1 cellular context compared by ENCODE assay signal in genomic region chr6:106787327-106788196, GRCh38.
TF ChIP-seq lines count a peak whose summit lies in the region.

No MANE protein-coding gene starts in this region.

TF ChIP-seq in HepG2, 621 proteins besides CTCF, POLR2A, EP300 and RAD21 (continued from another document and continues in another):
- TF ChIP-seq, protein P1, sequence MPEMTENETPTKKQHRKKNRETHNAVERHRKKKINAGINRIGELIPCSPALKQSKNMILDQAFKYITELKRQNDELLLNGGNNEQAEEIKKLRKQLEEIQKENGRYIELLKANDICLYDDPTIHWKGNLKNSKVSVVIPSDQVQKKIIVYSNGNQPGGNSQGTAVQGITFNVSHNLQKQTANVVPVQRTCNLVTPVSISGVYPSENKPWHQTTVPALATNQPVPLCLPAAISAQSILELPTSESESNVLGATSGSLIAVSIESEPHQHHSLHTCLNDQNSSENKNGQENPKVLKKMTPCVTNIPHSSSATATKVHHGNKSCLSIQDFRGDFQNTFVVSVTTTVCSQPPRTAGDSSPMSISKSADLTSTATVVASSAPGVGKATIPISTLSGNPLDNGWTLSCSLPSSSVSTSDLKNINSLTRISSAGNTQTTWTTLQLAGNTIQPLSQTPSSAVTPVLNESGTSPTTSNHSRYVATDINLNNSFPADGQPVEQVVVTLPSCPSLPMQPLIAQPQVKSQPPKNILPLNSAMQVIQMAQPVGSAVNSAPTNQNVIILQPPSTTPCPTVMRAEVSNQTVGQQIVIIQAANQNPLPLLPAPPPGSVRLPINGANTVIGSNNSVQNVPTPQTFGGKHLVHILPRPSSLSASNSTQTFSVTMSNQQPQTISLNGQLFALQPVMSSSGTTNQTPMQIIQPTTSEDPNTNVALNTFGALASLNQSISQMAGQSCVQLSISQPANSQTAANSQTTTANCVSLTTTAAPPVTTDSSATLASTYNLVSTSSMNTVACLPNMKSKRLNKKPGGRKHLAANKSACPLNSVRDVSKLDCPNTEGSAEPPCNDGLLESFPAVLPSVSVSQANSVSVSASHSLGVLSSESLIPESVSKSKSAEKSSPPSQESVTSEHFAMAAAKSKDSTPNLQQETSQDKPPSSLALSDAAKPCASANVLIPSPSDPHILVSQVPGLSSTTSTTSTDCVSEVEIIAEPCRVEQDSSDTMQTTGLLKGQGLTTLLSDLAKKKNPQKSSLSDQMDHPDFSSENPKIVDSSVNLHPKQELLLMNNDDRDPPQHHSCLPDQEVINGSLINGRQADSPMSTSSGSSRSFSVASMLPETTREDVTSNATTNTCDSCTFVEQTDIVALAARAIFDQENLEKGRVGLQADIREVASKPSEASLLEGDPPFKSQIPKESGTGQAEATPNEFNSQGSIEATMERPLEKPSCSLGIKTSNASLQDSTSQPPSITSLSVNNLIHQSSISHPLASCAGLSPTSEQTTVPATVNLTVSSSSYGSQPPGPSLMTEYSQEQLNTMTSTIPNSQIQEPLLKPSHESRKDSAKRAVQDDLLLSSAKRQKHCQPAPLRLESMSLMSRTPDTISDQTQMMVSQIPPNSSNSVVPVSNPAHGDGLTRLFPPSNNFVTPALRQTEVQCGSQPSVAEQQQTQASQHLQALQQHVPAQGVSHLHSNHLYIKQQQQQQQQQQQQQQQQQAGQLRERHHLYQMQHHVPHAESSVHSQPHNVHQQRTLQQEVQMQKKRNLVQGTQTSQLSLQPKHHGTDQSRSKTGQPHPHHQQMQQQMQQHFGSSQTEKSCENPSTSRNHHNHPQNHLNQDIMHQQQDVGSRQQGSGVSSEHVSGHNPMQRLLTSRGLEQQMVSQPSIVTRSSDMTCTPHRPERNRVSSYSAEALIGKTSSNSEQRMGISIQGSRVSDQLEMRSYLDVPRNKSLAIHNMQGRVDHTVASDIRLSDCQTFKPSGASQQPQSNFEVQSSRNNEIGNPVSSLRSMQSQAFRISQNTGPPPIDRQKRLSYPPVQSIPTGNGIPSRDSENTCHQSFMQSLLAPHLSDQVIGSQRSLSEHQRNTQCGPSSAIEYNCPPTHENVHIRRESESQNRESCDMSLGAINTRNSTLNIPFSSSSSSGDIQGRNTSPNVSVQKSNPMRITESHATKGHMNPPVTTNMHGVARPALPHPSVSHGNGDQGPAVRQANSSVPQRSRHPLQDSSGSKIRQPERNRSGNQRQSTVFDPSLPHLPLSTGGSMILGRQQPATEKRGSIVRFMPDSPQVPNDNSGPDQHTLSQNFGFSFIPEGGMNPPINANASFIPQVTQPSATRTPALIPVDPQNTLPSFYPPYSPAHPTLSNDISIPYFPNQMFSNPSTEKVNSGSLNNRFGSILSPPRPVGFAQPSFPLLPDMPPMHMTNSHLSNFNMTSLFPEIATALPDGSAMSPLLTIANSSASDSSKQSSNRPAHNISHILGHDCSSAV (CRISPR knock-in tag; IDR thresholded peaks at IDR 0.05; ENCODE audit: borderline replicate concordance) = no peak
- TF ChIP-seq ZNF644 (CRISPR knock-in tag; IDR thresholded peaks at IDR 0.05; ENCODE audit: low read depth) (peak; percentile 55; the same call in 1 of the 2 replicates), KLF13 (CRISPR knock-in tag; IDR thresholded peaks at IDR 0.05) (no peak), SMARCC2 (IDR thresholded peaks at IDR 0.05) (no peak), ZNF207 (IDR thresholded peaks at IDR 0.05; ENCODE audit: borderline replicate concordance) (no peak), LRRFIP1 (CRISPR knock-in tag; conservative IDR thresholded peaks at IDR 0.05) (no peak), RBM39 (IDR thresholded peaks at IDR 0.05; ENCODE audit: low read depth, low read length, poor library complexity, severe bottlenecking) (no peak), NFYB (CRISPR knock-in tag; IDR thresholded peaks at IDR 0.05) (no peak), ZBTB44 (CRISPR knock-in tag; IDR thresholded peaks at IDR 0.05) (no peak), ZNF691 (CRISPR knock-in tag; IDR thresholded peaks at IDR 0.05; ENCODE audit: borderline replicate concordance, low read depth) (no peak), ZNF468 (CRISPR knock-in tag; IDR thresholded peaks at IDR 0.05) (no peak), TFDP2 (CRISPR knock-in tag; IDR thresholded peaks at IDR 0.05) (0 out of 2 replicates have a peak, but pooled peaks have one; percentile 46), CHD4 (IDR thresholded peaks at IDR 0.05; ENCODE audit: borderline replicate concordance, low read length) (no peak), RNF219 (CRISPR knock-in tag; IDR thresholded peaks at IDR 0.05) (no peak), FOXK2 (IDR thresholded peaks at IDR 0.05) (no peak), ZNF30 (CRISPR knock-in tag; IDR thresholded peaks at IDR 0.05) (0 out of 2 replicates have a peak, but pooled peaks have one; percentile 46), HNRNPH1 (optimal IDR thresholded peaks at IDR 0.05; ENCODE audit: low read depth, low read length) (no peak), SMAD9 (CRISPR knock-in tag; IDR thresholded peaks at IDR 0.05) (no peak), ZNF260 (CRISPR knock-in tag; IDR thresholded peaks at IDR 0.05; ENCODE audit: borderline replicate concordance, low read depth) (no peak), ZNF20 (CRISPR knock-in tag; IDR thresholded peaks at IDR 0.05) (no peak), SP1 (IDR thresholded peaks at IDR 0.05) (no peak), SP1 (CRISPR knock-in tag; IDR thresholded peaks at IDR 0.05) (no peak), ZNF720 (CRISPR knock-in tag; IDR thresholded peaks at IDR 0.05) (no peak), ZNF703 (CRISPR knock-in tag; IDR thresholded peaks at IDR 0.05; ENCODE audit: borderline replicate concordance) (no peak), E2F5 (CRISPR knock-in tag; conservative IDR thresholded peaks at IDR 0.05) (no peak), KDM6A (CRISPR knock-in tag; IDR thresholded peaks at IDR 0.05; ENCODE audit: low read depth) (no peak), REXO4 (CRISPR knock-in tag; IDR thresholded peaks at IDR 0.05; ENCODE audit: borderline replicate concordance) (no peak), ZNF598 (CRISPR knock-in tag; IDR thresholded peaks at IDR 0.05; ENCODE audit: borderline replicate concordance) (no peak)
- TF ChIP-seq, protein P2, sequence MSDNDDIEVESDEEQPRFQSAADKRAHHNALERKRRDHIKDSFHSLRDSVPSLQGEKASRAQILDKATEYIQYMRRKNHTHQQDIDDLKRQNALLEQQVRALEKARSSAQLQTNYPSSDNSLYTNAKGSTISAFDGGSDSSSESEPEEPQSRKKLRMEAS (IDR thresholded peaks at IDR 0.05) = peak; percentile 95
- TF ChIP-seq, protein P3, sequence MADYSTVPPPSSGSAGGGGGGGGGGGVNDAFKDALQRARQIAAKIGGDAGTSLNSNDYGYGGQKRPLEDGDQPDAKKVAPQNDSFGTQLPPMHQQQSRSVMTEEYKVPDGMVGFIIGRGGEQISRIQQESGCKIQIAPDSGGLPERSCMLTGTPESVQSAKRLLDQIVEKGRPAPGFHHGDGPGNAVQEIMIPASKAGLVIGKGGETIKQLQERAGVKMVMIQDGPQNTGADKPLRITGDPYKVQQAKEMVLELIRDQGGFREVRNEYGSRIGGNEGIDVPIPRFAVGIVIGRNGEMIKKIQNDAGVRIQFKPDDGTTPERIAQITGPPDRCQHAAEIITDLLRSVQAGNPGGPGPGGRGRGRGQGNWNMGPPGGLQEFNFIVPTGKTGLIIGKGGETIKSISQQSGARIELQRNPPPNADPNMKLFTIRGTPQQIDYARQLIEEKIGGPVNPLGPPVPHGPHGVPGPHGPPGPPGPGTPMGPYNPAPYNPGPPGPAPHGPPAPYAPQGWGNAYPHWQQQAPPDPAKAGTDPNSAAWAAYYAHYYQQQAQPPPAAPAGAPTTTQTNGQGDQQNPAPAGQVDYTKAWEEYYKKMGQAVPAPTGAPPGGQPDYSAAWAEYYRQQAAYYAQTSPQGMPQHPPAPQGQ (CRISPR knock-in tag; IDR thresholded peaks at IDR 0.05; ENCODE audit: borderline replicate concordance) = no peak
- TF ChIP-seq, protein P4, sequence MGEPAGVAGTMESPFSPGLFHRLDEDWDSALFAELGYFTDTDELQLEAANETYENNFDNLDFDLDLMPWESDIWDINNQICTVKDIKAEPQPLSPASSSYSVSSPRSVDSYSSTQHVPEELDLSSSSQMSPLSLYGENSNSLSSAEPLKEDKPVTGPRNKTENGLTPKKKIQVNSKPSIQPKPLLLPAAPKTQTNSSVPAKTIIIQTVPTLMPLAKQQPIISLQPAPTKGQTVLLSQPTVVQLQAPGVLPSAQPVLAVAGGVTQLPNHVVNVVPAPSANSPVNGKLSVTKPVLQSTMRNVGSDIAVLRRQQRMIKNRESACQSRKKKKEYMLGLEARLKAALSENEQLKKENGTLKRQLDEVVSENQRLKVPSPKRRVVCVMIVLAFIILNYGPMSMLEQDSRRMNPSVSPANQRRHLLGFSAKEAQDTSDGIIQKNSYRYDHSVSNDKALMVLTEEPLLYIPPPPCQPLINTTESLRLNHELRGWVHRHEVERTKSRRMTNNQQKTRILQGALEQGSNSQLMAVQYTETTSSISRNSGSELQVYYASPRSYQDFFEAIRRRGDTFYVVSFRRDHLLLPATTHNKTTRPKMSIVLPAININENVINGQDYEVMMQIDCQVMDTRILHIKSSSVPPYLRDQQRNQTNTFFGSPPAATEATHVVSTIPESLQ (CRISPR knock-in tag; conservative IDR thresholded peaks at IDR 0.05) = no peak
- TF ChIP-seq, protein P5, sequence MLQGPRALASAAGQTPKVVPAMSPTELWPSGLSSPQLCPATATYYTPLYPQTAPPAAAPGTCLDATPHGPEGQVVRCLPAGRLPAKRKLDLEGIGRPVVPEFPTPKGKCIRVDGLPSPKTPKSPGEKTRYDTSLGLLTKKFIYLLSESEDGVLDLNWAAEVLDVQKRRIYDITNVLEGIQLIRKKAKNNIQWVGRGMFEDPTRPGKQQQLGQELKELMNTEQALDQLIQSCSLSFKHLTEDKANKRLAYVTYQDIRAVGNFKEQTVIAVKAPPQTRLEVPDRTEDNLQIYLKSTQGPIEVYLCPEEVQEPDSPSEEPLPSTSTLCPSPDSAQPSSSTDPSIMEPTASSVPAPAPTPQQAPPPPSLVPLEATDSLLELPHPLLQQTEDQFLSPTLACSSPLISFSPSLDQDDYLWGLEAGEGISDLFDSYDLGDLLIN (CRISPR knock-in tag; IDR thresholded peaks at IDR 0.05; ENCODE audit: borderline replicate concordance) = no peak
